ENCODE assay signal across 29 cellular contexts in genomic region chr4:109121561-109121960, GRCh38.
A peak's percentile ranks its signal among the peaks of the same experiment; 100 is the strongest.
DNase-seq lines count a peak whose midpoint lies in the region; ATAC-seq, FAIRE-seq and TF ChIP-seq lines count a peak whose summit lies in the region.
"Had no signal": no experiment of that assay in that cellular context is flagged by ENCODE, and none has a peak within 500 bp of the region (broad histone marks: within the 10 kb centered on the region; RNA-seq: fewer than 3 reads in every experiment).

No MANE protein-coding gene starts in this region.

- no peaks in the 10 kb centered on the region for H3K9me3 ChIP-seq in K562 (replicated peaks; ENCODE audit: control insufficient read depth, insufficient read depth, low read depth, low read length)
- H3K9me3 ChIP-seq in psoas muscle = no peaks in the 10 kb centered on the region
- H3K9me3 ChIP-seq: A549; BE2C; BLaER1; BLaER1 treated with 17β-estradiol and CSF1 and Interleukin-3, amounts not matched to agents 10 nM and 100 nM; Caco-2 had no signal

- CTCF ChIA-PET in K562 (lab: Yijun Ruan, JAX; ENCODE audit: low intra/inter-chr PET ratio) = no interaction called here

- no peaks in the 10 kb centered on the region for H3K79me2 ChIP-seq in K562 (ENCODE audit: control insufficient read depth, insufficient read depth, low read length)

- H3K9me1 ChIP-seq in K562 (ENCODE audit: control insufficient read depth, insufficient read depth, low read length) = no peaks in the 10 kb centered on the region

- no peak for TF ChIP-seq RAD21 in K562 (CRISPR knock-in tag; conservative IDR thresholded peaks at IDR 0.05 in 1 of 2, IDR thresholded peaks at IDR 0.05 in 1 of 2)

- BruUV-seq in K562 (replicated peaks; lab: Mats Ljungman, UMichigan) = no TSS peak

- no peak for TF ChIP-seq POLR2A in K562 (conservative IDR thresholded peaks at IDR 0.05)

- POLR2A ChIA-PET in K562 (lab: Yijun Ruan, JAX) = interaction anchor here (0.9 kb wide), 1 partner anchor 16 kb away, joined by 3 read pairs; no protein-coding TSS in a partner anchor

- H3K4me2 ChIP-seq in K562 (ENCODE audit: insufficient read depth, low read length) = no peak overlapping the region
- H3K4me2 ChIP-seq: A549; BLaER1; BLaER1 treated with 17β-estradiol and CSF1 and Interleukin-3, amounts not matched to agents 10 nM and 100 nM had no signal

- intact Hi-C loops in K562 (cut with micrococcal nuclease) (no loop called here), psoas muscle (cut with DNase I) (no loop called here)

- in situ Hi-C loops in K562 (cut with MboI) = no loop called here

- DNase-seq in K562 (ENCODE audit: extremely low read depth in 1 of 4, low spot score in 3 of 4) = no peak
- no peak for DNase-seq in psoas muscle
- DNase-seq: 8988T; ACHN; AML-193; BE2C; C1 segment of cervical spinal cord; Caco-2; Calu3; CD4-positive, alpha-beta memory T cell; CD4-positive, alpha-beta T cell; CD4-positive, CD25-positive, alpha-beta regulatory T cell; CD8-positive, alpha-beta memory T cell; CD8-positive, alpha-beta T cell; COR-L47; DMS 273 treated with DMSO at 0.1 percent for 48 hours; DMS153; DMS53; DMS79; DMS79 treated with DMSO at 0.1 percent for 48 hours; DND-41; EL had no signal

- no peak for FAIRE-seq in K562 (lab: Jason Lieb, UNC)
- FAIRE-seq: A204.1, A549, D721Med had no signal

- H3K4me3 ChIP-seq in K562 = no peak overlapping the region
- H3K4me3 ChIP-seq in psoas muscle = no peak overlapping the region
- H3K4me3 ChIP-seq: A549; BLaER1; BLaER1 treated with 17β-estradiol and CSF1 and Interleukin-3, amounts not matched to agents 10 nM and 100 nM had no signal

- no peak overlapping the region for H3K9ac ChIP-seq in K562 (ENCODE audit: insufficient read depth in 1 of 2, low read depth in 2 of 2, low read length in 2 of 2)
- H3K9ac ChIP-seq: BLaER1; BLaER1 treated with 17β-estradiol and CSF1 and Interleukin-3, amounts not matched to agents 10 nM and 100 nM had no signal

- WGBS in K562 (ENCODE audit: insufficient coverage, low coverage, missing lambda C conversion rate) = 45% methylated on average over 1 of the region's 1 CpG
- WGBS in psoas muscle, 3 donors = 96 to 100% (median 97%) methylated on average over 1 of the region's 1 CpG

- TF ChIP-seq CTCF in K562 (IDR thresholded peaks at IDR 0.05 in 2 of 3, conservative IDR thresholded peaks at IDR 0.05 in 1 of 3; ENCODE audit: insufficient read depth in 2 of 3, low read depth in 1 of 3, low read length in 3 of 3) = no peak
- TF ChIP-seq CTCF in psoas muscle (IDR thresholded peaks at IDR 0.05) = no peak

- H2AFZ ChIP-seq in K562 (ENCODE audit: low read depth, low read length) = peak overlapping the region; percentile 46

- H3K27me3 ChIP-seq in K562 (ENCODE audit: control insufficient read depth in 2 of 2, insufficient read depth in 2 of 2, low read length in 2 of 2) (no peaks in the 10 kb centered on the region), psoas muscle (ENCODE audit: insufficient read depth in 3 of 3, low read length in 2 of 3) (no peaks in the 10 kb centered on the region)
- H3K27me3 ChIP-seq: BE2C; BLaER1; BLaER1 treated with 17β-estradiol and CSF1 and Interleukin-3, amounts not matched to agents 10 nM and 100 nM had no signal

- no peaks in the 10 kb centered on the region for H3K36me3 ChIP-seq in K562 (ENCODE audit: control insufficient read depth, insufficient read depth, low read length)
- H3K36me3 ChIP-seq in psoas muscle (ENCODE audit: insufficient read depth in 1 of 2, low read depth in 1 of 2) = no peaks in the 10 kb centered on the region
- H3K36me3 ChIP-seq: BE2C; BLaER1; BLaER1 treated with 17β-estradiol and CSF1 and Interleukin-3, amounts not matched to agents 10 nM and 100 nM had no signal

- H3K27ac ChIP-seq in K562 (ENCODE audit: extremely low read depth, low read depth, low read length) (no peak overlapping the region), psoas muscle (no peak overlapping the region)
- H3K27ac ChIP-seq: 22Rv1; A549; BLaER1; BLaER1 treated with 17β-estradiol and CSF1 and Interleukin-3, amounts not matched to agents 10 nM and 100 nM; C4-2B had no signal

- H4K20me1 ChIP-seq in K562 (replicated peaks; ENCODE audit: control insufficient read depth, insufficient read depth, low read length) = no peaks in the 10 kb centered on the region
- H4K20me1 ChIP-seq: BLaER1; BLaER1 treated with 17β-estradiol and CSF1 and Interleukin-3, amounts not matched to agents 10 nM and 100 nM had no signal

- H3K4me1 ChIP-seq in K562 (replicated peaks in 1 of 2; ENCODE audit: control insufficient read depth in 2 of 2, insufficient read depth in 2 of 2, low read length in 2 of 2) = peaks cover 0 to 6% of the 10 kb centered on the region in 2 experiments; a peak in 1 of 5 replicates
- H3K4me1 ChIP-seq in psoas muscle = no peaks in the 10 kb centered on the region
- H3K4me1 ChIP-seq: A549, BE2C, Caco-2 had no signal

- ATAC-seq in K562 = no peak
- ATAC-seq in psoas muscle = no peak
- ATAC-seq: A549; CD8-positive, alpha-beta T cell had no signal

- TF ChIP-seq EP300 in K562 (IDR thresholded peaks at IDR 0.05; ENCODE audit: low read length) = no peak

TF ChIP-seq in K562, 482 proteins besides CTCF, POLR2A, EP300 and RAD21:
- TF ChIP-seq DPF2 (IDR thresholded peaks at IDR 0.05) = no peak
- TF ChIP-seq TCF7 (IDR thresholded peaks at IDR 0.05; ENCODE audit: borderline replicate concordance) = no peak
- TF ChIP-seq C11orf30 (IDR thresholded peaks at IDR 0.05; ENCODE audit: low read depth) = peak; percentile 76
- TF ChIP-seq MAFF (IDR thresholded peaks at IDR 0.05; ENCODE audit: low read length) = peak; percentile 51
- no peak for TF ChIP-seq ZNF311 (CRISPR knock-in tag; IDR thresholded peaks at IDR 0.05)
- no peak for TF ChIP-seq TEAD2 (tag; IDR thresholded peaks at IDR 0.05)
- no peak for TF ChIP-seq NBN (IDR thresholded peaks at IDR 0.05; ENCODE audit: low read depth)
- TF ChIP-seq SMARCA5 (IDR thresholded peaks at IDR 0.05) = no peak
- TF ChIP-seq U2AF1 (optimal IDR thresholded peaks at IDR 0.05; ENCODE audit: low read depth, low read length) = no peak
- TF ChIP-seq NFE2 (IDR thresholded peaks at IDR 0.05; ENCODE audit: low read depth) = peak; percentile 68
- no peak for TF ChIP-seq DLX4 (CRISPR knock-in tag; IDR thresholded peaks at IDR 0.05)
- TF ChIP-seq SETDB1 (IDR thresholded peaks at IDR 0.05; ENCODE audit: low read length) = no peak
- peak; percentile 88 for TF ChIP-seq ZNF316 (IDR thresholded peaks at IDR 0.05)
- no peak for TF ChIP-seq DACH1 (IDR thresholded peaks at IDR 0.05; ENCODE audit: partially characterized antibody)
- peak; percentile 78 for TF ChIP-seq MAFG (tag; conservative IDR thresholded peaks at IDR 0.05)
- TF ChIP-seq, protein P1, sequence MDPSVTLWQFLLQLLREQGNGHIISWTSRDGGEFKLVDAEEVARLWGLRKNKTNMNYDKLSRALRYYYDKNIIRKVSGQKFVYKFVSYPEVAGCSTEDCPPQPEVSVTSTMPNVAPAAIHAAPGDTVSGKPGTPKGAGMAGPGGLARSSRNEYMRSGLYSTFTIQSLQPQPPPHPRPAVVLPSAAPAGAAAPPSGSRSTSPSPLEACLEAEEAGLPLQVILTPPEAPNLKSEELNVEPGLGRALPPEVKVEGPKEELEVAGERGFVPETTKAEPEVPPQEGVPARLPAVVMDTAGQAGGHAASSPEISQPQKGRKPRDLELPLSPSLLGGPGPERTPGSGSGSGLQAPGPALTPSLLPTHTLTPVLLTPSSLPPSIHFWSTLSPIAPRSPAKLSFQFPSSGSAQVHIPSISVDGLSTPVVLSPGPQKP (CRISPR knock-in tag; IDR thresholded peaks at IDR 0.05) = no peak
- TF ChIP-seq ZNF436 (CRISPR knock-in tag; IDR thresholded peaks at IDR 0.05) = no peak
- no peak for TF ChIP-seq RCOR1 (IDR thresholded peaks at IDR 0.05; ENCODE audit: borderline replicate concordance in 1 of 2, low read depth in 2 of 2, low read length in 2 of 2)
